In the genomic region with DNA sequence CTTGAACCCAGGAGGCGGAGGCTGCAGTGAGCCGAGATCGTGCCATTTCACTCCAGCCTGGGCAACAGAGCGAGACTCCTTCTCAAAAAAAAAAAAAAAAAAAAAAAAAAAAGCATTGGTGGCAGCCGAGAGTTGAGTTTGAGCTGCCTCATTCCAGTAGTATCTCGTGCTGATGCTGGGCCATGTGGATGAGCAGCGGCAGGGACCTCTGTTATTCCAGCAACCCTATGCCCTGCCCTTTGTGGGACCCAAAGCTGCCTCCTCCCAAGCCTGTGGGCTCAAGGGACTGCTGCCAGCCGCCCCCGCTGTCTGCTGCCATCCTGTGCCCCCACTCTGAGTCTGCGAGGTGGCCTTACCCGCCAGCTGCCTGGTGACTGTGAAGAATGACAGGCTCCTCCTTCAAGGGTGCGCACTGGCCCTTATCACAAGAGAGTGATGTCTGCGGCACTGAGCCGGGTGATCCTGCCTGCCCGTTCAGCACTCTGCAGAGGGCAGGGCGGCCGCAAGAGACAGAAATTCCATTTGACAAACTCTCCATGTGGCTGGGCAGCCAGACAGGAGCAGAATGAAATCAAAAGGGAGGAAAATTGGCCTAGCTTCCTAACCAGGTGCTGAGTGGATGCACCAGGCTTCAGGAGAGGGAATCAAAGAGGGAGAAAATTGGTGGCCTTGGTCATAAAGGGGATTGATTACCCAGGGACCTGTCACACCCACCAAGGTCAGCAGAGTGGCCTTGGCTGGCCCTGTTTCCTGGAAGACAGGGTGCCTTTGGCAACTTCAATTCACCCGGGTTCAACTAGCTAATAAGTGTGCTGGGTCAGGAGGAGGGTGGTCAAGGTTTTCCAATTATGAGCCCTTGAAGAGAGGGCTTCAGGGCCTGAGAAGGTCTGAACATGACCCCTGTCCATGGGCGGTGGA, we compare ENCODE assay signal across 17 cellular contexts.
DNase-seq lines count a peak whose midpoint lies in the region; ATAC-seq and TF ChIP-seq lines count a peak whose summit lies in the region.
"Had no signal": no experiment of that assay in that cellular context is flagged by ENCODE, and none has a peak within 500 bp of the region (broad histone marks: within the 10 kb centered on the region; RNA-seq: fewer than 3 reads in every experiment).

No MANE protein-coding gene starts in this region.

- H3K9me3 ChIP-seq in lower lobe of right lung (no peaks in the 10 kb centered on the region), testis (no peaks in the 10 kb centered on the region), esophagus muscularis mucosa (no peaks in the 10 kb centered on the region)
- H3K9me3 ChIP-seq: HAP-1 had no signal

- H3K4me3 ChIP-seq in lower lobe of right lung (no peak overlapping the region), testis (no peak overlapping the region), esophagus muscularis mucosa (no peak overlapping the region)
- H3K4me3 ChIP-seq: HAP-1, PC-9 had no signal

- peaks cover 5% of the 10 kb centered on the region for H3K4me1 Mint-ChIP-seq in activated CD4-positive, alpha-beta T cell treated with anti-CD3 and anti-CD28 coated beads, Interleukin-2, amount 10 ng/mL, durations not matched to agents 24 days and 14 days
- peaks cover 11% of the 10 kb centered on the region for H3K4me1 Mint-ChIP-seq in activated CD8-positive, alpha-beta T cell treated with anti-CD3 and anti-CD28 coated beads for 36 hours (ENCODE audit: low read depth)

- H3K9me3 Mint-ChIP-seq in activated CD4-positive, alpha-beta T cell treated with anti-CD3 and anti-CD28 coated beads, Interleukin-2, amount 10 ng/mL, durations not matched to agents 24 days and 14 days: no peaks in the 10 kb centered on the region
- no peaks in the 10 kb centered on the region for H3K9me3 Mint-ChIP-seq in activated CD8-positive, alpha-beta T cell treated with anti-CD3 and anti-CD28 coated beads for 36 hours

- CTCF ChIA-PET in activated CD8-positive, alpha-beta T cell treated with anti-CD3 and anti-CD28 coated beads for 36 hours (lab: Charles Lee): interaction anchor here (1.4 kb wide), 1 partner anchor 150 kb away, joined by 3 read pairs; no protein-coding TSS in a partner anchor

- ATAC-seq in lower lobe of right lung (peak; percentile 33 to 76), GM18517 (IDR thresholded peaks at IDR 0.05; ENCODE audit: unreplicated experiment) (no peak)
- ATAC-seq in activated CD8-positive, alpha-beta T cell treated with anti-CD3 and anti-CD28 coated beads for 36 hours: no peak

- no peak for DNase-seq in activated CD4-positive, alpha-beta T cell treated with anti-CD3 and anti-CD28 coated beads, Interleukin-2, amount 10 ng/mL, durations not matched to agents 24 days and 14 days
- DNase-seq in activated CD4-positive, alpha-beta T cell treated with anti-CD3 and anti-CD28 coated beads, Interleukin-2, amount 50 U/mL, for 1 hour: no peak
- peak; percentile 77 for DNase-seq in cerebellum (ENCODE audit: low spot score)
- no peak for DNase-seq in lower lobe of right lung
- DNase-seq in testis: peak; percentile 60
- DNase-seq in esophagus muscularis mucosa (ENCODE audit: extremely low spot score): no peak
- no peak for DNase-seq in activated CD8-positive, alpha-beta T cell treated with anti-CD3 and anti-CD28 coated beads for 36 hours
- DNase-seq: activated naive CD4-positive, alpha-beta T cell; effector memory CD4-positive, alpha-beta T cell; foreskin melanocyte; KBM-7; NCI-H1105; NCI-H345; PC-9 had no signal

- no peaks in the 10 kb centered on the region for H3K36me3 Mint-ChIP-seq in activated CD4-positive, alpha-beta T cell treated with anti-CD3 and anti-CD28 coated beads, Interleukin-2, amount 10 ng/mL, durations not matched to agents 24 days and 14 days (ENCODE audit: low read depth)
- H3K36me3 Mint-ChIP-seq in activated CD8-positive, alpha-beta T cell treated with anti-CD3 and anti-CD28 coated beads for 36 hours (ENCODE audit: low read depth): no peaks in the 10 kb centered on the region

- no peaks in the 10 kb centered on the region for H3K27me3 ChIP-seq in lower lobe of right lung (ENCODE audit: low read depth)
- H3K27me3 ChIP-seq in testis: no peaks in the 10 kb centered on the region
- H3K27me3 ChIP-seq in esophagus muscularis mucosa: no peaks in the 10 kb centered on the region

- TF ChIP-seq CTCF in lower lobe of right lung (IDR thresholded peaks at IDR 0.05): no peak
- no peak for TF ChIP-seq CTCF in testis (IDR thresholded peaks at IDR 0.05)
- no peak for TF ChIP-seq CTCF in esophagus muscularis mucosa (IDR thresholded peaks at IDR 0.05)
- TF ChIP-seq CTCF in activated CD8-positive, alpha-beta T cell treated with anti-CD3 and anti-CD28 coated beads for 36 hours (IDR thresholded peaks at IDR 0.05): no peak

- H3K27ac ChIP-seq in lower lobe of right lung: no peak overlapping the region
- H3K27ac ChIP-seq in testis: no peak overlapping the region
- no peak overlapping the region for H3K27ac ChIP-seq in esophagus muscularis mucosa (replicated peaks in 1 of 4)
- H3K27ac ChIP-seq: parathyroid adenoma, PC-9 had no signal

- H3K4me3 Mint-ChIP-seq in activated CD4-positive, alpha-beta T cell treated with anti-CD3 and anti-CD28 coated beads, Interleukin-2, amount 10 ng/mL, durations not matched to agents 24 days and 14 days: no peak overlapping the region
- H3K4me3 Mint-ChIP-seq in activated CD8-positive, alpha-beta T cell treated with anti-CD3 and anti-CD28 coated beads for 36 hours: no peak overlapping the region

- 65 to 73% methylated on average over 11 to 19 of the region's 19 CpGs for WGBS in testis, 2 donors
- WGBS in esophagus muscularis mucosa: 92% methylated on average over 19 of the region's 19 CpGs

- no peaks in the 10 kb centered on the region for H3K36me3 ChIP-seq in lower lobe of right lung
- H3K36me3 ChIP-seq in testis (ENCODE audit: low read depth, missing control alignments): no peaks in the 10 kb centered on the region
- H3K36me3 ChIP-seq in esophagus muscularis mucosa: no peaks in the 10 kb centered on the region
- H3K36me3 ChIP-seq: HAP-1 had no signal

- POLR2A ChIA-PET in activated CD8-positive, alpha-beta T cell treated with anti-CD3 and anti-CD28 coated beads for 36 hours (lab: Charles Lee): no interaction called here

- TF ChIP-seq EP300 in esophagus muscularis mucosa (IDR thresholded peaks at IDR 0.05): no peak

- H3K27me3 Mint-ChIP-seq in activated CD4-positive, alpha-beta T cell treated with anti-CD3 and anti-CD28 coated beads, Interleukin-2, amount 10 ng/mL, durations not matched to agents 24 days and 14 days: peaks cover 14% of the 10 kb centered on the region
- H3K27me3 Mint-ChIP-seq in activated CD8-positive, alpha-beta T cell treated with anti-CD3 and anti-CD28 coated beads for 36 hours: no peaks in the 10 kb centered on the region

- intact Hi-C loops in activated CD4-positive, alpha-beta T cell treated with anti-CD3 and anti-CD28 coated beads, Interleukin-2, amount 10 ng/mL, durations not matched to agents 24 days and 14 days (cut with micrococcal nuclease): no loop called here
- intact Hi-C loops in lower lobe of right lung (cut with DNase I): no loop called here
- intact Hi-C loops in testis (cut with DNase I; ENCODE audit: low total_unique reads): no loop called here
- intact Hi-C loops in esophagus muscularis mucosa (cut with DNase I): no loop called here
- intact Hi-C loops in activated CD8-positive, alpha-beta T cell treated with anti-CD3 and anti-CD28 coated beads for 36 hours (cut with micrococcal nuclease): no loop called here

- H3K4me1 ChIP-seq in lower lobe of right lung (peaks cover 13% of the 10 kb centered on the region), testis (no peaks in the 10 kb centered on the region), esophagus muscularis mucosa (peaks cover 0 to 15% (median 0%) of the 10 kb centered on the region in 4 donors)
- H3K4me1 ChIP-seq: HAP-1 had no signal

- H3K27ac Mint-ChIP-seq in activated CD4-positive, alpha-beta T cell treated with anti-CD3 and anti-CD28 coated beads, Interleukin-2, amount 10 ng/mL, durations not matched to agents 24 days and 14 days: peak overlapping the region; percentile 43
- H3K27ac Mint-ChIP-seq in activated CD8-positive, alpha-beta T cell treated with anti-CD3 and anti-CD28 coated beads for 36 hours: no peak overlapping the region

- no peak for TF ChIP-seq POLR2A in testis (IDR thresholded peaks at IDR 0.05)
- no peak for TF ChIP-seq POLR2A in esophagus muscularis mucosa (IDR thresholded peaks at IDR 0.05; ENCODE audit: low read depth)

Comparison
In these comparisons a context has a peak if more than half of its experiments do, and no peak if none do; other contexts are left out.
1. DNase-seq: peak in cerebellum (single experiment) and testis (single experiment); none in activated CD4-positive, alpha-beta T cell treated with anti-CD3 and anti-CD28 coated beads, Interleukin-2, amount 10 ng/mL, durations not matched to agents 24 days and 14 days (single experiment), activated CD4-positive, alpha-beta T cell treated with anti-CD3 and anti-CD28 coated beads, Interleukin-2, amount 50 U/mL, for 1 hour (single experiment), lower lobe of right lung (single experiment), esophagus muscularis mucosa (single experiment) and activated CD8-positive, alpha-beta T cell treated with anti-CD3 and anti-CD28 coated beads for 36 hours (single experiment).
2. ATAC-seq: peak in lower lobe of right lung (2 of 2); none in GM18517 (single experiment) and activated CD8-positive, alpha-beta T cell treated with anti-CD3 and anti-CD28 coated beads for 36 hours (single experiment).